In genomic region chr3:102390465-102390864, GRCh38 we compare ENCODE assay signal across 8 cellular contexts. TPM values are rescaled to one million over a fixed set of nuclear protein-coding genes. Genes with fewer than 3 reads are reported as not detected.
"Had no signal": no experiment of that assay in that cellular context is flagged by ENCODE, and none has a peak within 500 bp of the region (broad histone marks: within the 10 kb centered on the region; RNA-seq: fewer than 3 reads in every experiment).

No MANE protein-coding gene starts in this region.

- H3K4me3 Mint-ChIP-seq: IgD-negative memory B cell had no signal

- H3K4me3 ChIP-seq: K562 had no signal

- DNase-seq: IMR-90, KBM-7 had no signal

- FAIRE-seq: HepG2, HTR-8/SVneo, K562 had no signal

- H3K36me3 Mint-ChIP-seq: IgD-negative memory B cell had no signal

- H3K27ac ChIP-seq: HL-60 had no signal

- H3K27ac Mint-ChIP-seq: IgD-negative memory B cell had no signal

- ATAC-seq: HepG2, K562 had no signal

- H3K4me1 Mint-ChIP-seq: IgD-negative memory B cell had no signal

RNA-seq across cellular contexts. Expression of gene ZPLD1, which starts 44.4 kb away (rescaled TPM):
- total RNA-seq: HepG2, HT-29, K562 had no signal
- polyA plus RNA-seq: HepG2, IgD-negative memory B cell had no signal
